In genomic region chr2:75646583-75647425, GRCh38 we compare ENCODE assay signal across 1 cellular context.
TF ChIP-seq lines count a peak whose summit lies in the region.

TSS of gene MRPL19 (plus strand) at chr2:75646783. CDS start at chr2:75646808, 25 bp downstream.

TF ChIP-seq in K562, 482 proteins besides CTCF, POLR2A, EP300 and RAD21 (continued from another document):
- TF ChIP-seq SAFB (IDR thresholded peaks at IDR 0.05; ENCODE audit: borderline replicate concordance, low read depth, low read length) (peak; percentile 86), ETV6 (IDR thresholded peaks at IDR 0.05; ENCODE audit: borderline replicate concordance in 1 of 2, low read depth in 2 of 2, low read length in 1 of 2) (no peak), ETV6 (CRISPR knock-in tag; IDR thresholded peaks at IDR 0.05; ENCODE audit: borderline replicate concordance) (no peak), HDAC1 (IDR thresholded peaks at IDR 0.05) (peak in 1 of 2 experiments; percentile 54; a peak in 2 of 4 replicates), LEF1 (IDR thresholded peaks at IDR 0.05) (no peak), MEF2D (tag; conservative IDR thresholded peaks at IDR 0.05; ENCODE audit: low read depth) (no peak), RHOXF2B (CRISPR knock-in tag; conservative IDR thresholded peaks at IDR 0.05) (no peak), RAD51 (IDR thresholded peaks at IDR 0.05; ENCODE audit: borderline replicate concordance, low read depth) (no peak), MCM7 (IDR thresholded peaks at IDR 0.05) (no peak), ZNF263 (CRISPR knock-in tag; IDR thresholded peaks at IDR 0.05; ENCODE audit: borderline replicate concordance) (0 out of 2 replicates have a peak, but pooled peaks have one; percentile 25), TBP (optimal IDR thresholded peaks at IDR 0.05; ENCODE audit: low read depth, low read length) (peak; percentile 82), MAZ (CRISPR knock-in tag; conservative IDR thresholded peaks at IDR 0.05 in 1 of 2, IDR thresholded peaks at IDR 0.05 in 1 of 2) (peak; percentile 57 to 63; a peak in 3 of 4 replicates), POU5F1 (IDR thresholded peaks at IDR 0.05; ENCODE audit: borderline replicate concordance, low read depth, low read length, partially characterized antibody) (peak; percentile 95), RNF2 (IDR thresholded peaks at IDR 0.05) (peak; percentile 14; the same call in 1 of the 2 replicates), RB1 (IDR thresholded peaks at IDR 0.05; ENCODE audit: low read depth) (0 out of 2 replicates have a peak, but pooled peaks have one; percentile 17), IFI16 (CRISPR knock-in tag; IDR thresholded peaks at IDR 0.05) (no peak), THAP12 (CRISPR knock-in tag; IDR thresholded peaks at IDR 0.05) (peak; percentile 54; the same call in 1 of the 2 replicates), SP2 (IDR thresholded peaks at IDR 0.05; ENCODE audit: extremely low read depth, low read depth, low read length, poor library complexity, severe bottlenecking) (no peak), ZFP1 (CRISPR knock-in tag; IDR thresholded peaks at IDR 0.05) (no peak), TFE3 (CRISPR knock-in tag; IDR thresholded peaks at IDR 0.05) (no peak), POLR2G (IDR thresholded peaks at IDR 0.05; ENCODE audit: low read depth, low read length) (peak; percentile 88), PHF8 (IDR thresholded peaks at IDR 0.05; ENCODE audit: borderline replicate concordance, low read length) (peak; percentile 94), NFE2L1 (tag; IDR thresholded peaks at IDR 0.05; ENCODE audit: borderline replicate concordance, low read depth) (no peak), CREM (IDR thresholded peaks at IDR 0.05; ENCODE audit: low read depth) (peak; percentile 94), NR2C2 (CRISPR knock-in tag; IDR thresholded peaks at IDR 0.05) (no peak), NR2C2 (tag; IDR thresholded peaks at IDR 0.05) (peak; percentile 95), CEBPB (tag; IDR thresholded peaks at IDR 0.05) (no peak), EP400 (IDR thresholded peaks at IDR 0.05) (peak; percentile 80)
- TF ChIP-seq, protein P1, sequence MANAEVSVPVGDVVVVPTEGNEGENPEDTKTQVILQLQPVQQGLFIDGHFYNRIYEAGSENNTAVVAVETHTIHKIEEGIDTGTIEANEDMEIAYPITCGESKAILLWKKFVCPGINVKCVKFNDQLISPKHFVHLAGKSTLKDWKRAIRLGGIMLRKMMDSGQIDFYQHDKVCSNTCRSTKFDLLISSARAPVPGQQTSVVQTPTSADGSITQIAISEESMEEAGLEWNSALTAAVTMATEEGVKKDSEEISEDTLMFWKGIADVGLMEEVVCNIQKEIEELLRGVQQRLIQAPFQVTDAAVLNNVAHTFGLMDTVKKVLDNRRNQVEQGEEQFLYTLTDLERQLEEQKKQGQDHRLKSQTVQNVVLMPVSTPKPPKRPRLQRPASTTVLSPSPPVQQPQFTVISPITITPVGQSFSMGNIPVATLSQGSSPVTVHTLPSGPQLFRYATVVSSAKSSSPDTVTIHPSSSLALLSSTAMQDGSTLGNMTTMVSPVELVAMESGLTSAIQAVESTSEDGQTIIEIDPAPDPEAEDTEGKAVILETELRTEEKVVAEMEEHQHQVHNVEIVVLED (CRISPR knock-in tag; IDR thresholded peaks at IDR 0.05) = 0 out of 2 replicates have a peak, but pooled peaks have one; percentile 18
- TF ChIP-seq, protein P2, sequence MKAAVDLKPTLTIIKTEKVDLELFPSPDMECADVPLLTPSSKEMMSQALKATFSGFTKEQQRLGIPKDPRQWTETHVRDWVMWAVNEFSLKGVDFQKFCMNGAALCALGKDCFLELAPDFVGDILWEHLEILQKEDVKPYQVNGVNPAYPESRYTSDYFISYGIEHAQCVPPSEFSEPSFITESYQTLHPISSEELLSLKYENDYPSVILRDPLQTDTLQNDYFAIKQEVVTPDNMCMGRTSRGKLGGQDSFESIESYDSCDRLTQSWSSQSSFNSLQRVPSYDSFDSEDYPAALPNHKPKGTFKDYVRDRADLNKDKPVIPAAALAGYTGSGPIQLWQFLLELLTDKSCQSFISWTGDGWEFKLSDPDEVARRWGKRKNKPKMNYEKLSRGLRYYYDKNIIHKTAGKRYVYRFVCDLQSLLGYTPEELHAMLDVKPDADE (conservative IDR thresholded peaks at IDR 0.05; ENCODE audit: control insufficient read depth, low read depth, low read length) = 0 out of 2 replicates have a peak, but pooled peaks have one; percentile 24
- TF ChIP-seq, protein P3, sequence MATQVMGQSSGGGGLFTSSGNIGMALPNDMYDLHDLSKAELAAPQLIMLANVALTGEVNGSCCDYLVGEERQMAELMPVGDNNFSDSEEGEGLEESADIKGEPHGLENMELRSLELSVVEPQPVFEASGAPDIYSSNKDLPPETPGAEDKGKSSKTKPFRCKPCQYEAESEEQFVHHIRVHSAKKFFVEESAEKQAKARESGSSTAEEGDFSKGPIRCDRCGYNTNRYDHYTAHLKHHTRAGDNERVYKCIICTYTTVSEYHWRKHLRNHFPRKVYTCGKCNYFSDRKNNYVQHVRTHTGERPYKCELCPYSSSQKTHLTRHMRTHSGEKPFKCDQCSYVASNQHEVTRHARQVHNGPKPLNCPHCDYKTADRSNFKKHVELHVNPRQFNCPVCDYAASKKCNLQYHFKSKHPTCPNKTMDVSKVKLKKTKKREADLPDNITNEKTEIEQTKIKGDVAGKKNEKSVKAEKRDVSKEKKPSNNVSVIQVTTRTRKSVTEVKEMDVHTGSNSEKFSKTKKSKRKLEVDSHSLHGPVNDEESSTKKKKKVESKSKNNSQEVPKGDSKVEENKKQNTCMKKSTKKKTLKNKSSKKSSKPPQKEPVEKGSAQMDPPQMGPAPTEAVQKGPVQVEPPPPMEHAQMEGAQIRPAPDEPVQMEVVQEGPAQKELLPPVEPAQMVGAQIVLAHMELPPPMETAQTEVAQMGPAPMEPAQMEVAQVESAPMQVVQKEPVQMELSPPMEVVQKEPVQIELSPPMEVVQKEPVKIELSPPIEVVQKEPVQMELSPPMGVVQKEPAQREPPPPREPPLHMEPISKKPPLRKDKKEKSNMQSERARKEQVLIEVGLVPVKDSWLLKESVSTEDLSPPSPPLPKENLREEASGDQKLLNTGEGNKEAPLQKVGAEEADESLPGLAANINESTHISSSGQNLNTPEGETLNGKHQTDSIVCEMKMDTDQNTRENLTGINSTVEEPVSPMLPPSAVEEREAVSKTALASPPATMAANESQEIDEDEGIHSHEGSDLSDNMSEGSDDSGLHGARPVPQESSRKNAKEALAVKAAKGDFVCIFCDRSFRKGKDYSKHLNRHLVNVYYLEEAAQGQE (CRISPR knock-in tag; IDR thresholded peaks at IDR 0.05; ENCODE audit: low read depth) = no peak
